Comparison of ENCODE assay signal across 12 cellular contexts in the genomic region with DNA sequence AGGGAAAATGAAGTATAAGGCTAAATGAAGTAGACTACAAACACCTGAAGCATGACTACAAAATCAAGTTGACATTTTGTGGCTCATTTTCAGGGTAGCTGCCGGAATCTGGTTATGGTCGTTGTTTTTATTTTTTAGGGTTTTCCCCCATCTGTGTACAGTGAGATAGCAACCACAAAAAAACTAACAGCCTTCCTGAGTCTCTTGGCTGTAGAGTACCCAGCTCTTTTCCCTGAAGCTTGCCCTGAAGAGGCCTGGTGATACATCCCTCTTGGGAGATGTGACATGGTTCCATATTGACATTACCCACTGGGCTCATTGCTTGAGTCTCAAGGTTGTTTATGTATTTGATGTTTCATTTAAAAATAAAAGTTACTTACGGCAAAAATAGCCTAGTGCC.
DNase-seq lines count a peak whose midpoint lies in the region; ATAC-seq and TF ChIP-seq lines count a peak whose summit lies in the region.
"Had no signal": no experiment of that assay in that cellular context is flagged by ENCODE, and none has a peak within 500 bp of the region (broad histone marks: within the 10 kb centered on the region; RNA-seq: fewer than 3 reads in every experiment).

No MANE protein-coding gene starts in this region.

- peaks cover 83% of the 10 kb centered on the region for H3K4me1 ChIP-seq in DOHH2 (ENCODE audit: control insufficient read depth, low read length)

- no peaks in the 10 kb centered on the region for H3K79me2 ChIP-seq in DOHH2 (ENCODE audit: control insufficient read depth, low read length)

- peak; percentile 21 for ATAC-seq in GM19467 (IDR thresholded peaks at IDR 0.05; ENCODE audit: unreplicated experiment)
- peak; percentile 60 for ATAC-seq in HG03520 (IDR thresholded peaks at IDR 0.05; ENCODE audit: unreplicated experiment)
- no peak for ATAC-seq in GM21528 (IDR thresholded peaks at IDR 0.05; ENCODE audit: low FRiP score, unreplicated experiment)

- no peaks in the 10 kb centered on the region for H3K9me3 Mint-ChIP-seq in immature natural killer cell

- H3K9me2 ChIP-seq in DOHH2 (replicated peaks; ENCODE audit: control insufficient read depth, low read length), result no peaks in the 10 kb centered on the region

- H3K36me3 ChIP-seq in DOHH2 (ENCODE audit: control insufficient read depth, low read length), result peaks cover 3% of the 10 kb centered on the region; the same call in 1 of the 2 replicates
- H3K36me3 ChIP-seq: brain microvascular endothelial cell had no signal

- H3F3A ChIP-seq in DOHH2 (ENCODE audit: control insufficient read depth, insufficient read depth), result peaks cover 18% of the 10 kb centered on the region

- peak overlapping the region; percentile 30; the same call in 1 of the 2 replicates for H3K4me2 ChIP-seq in DOHH2 (ENCODE audit: low read length)

- H3K27ac ChIP-seq in DOHH2 (ENCODE audit: low read depth, low read length), result no peak overlapping the region
- H3K27ac ChIP-seq: brain microvascular endothelial cell had no signal

- no peak overlapping the region for H3K4me3 ChIP-seq in DOHH2 (ENCODE audit: low read length)

- peaks cover 0 to 5% (median 0%) of the 10 kb centered on the region in 3 donors for H3K36me3 Mint-ChIP-seq in immature natural killer cell

- H3K27me3 ChIP-seq in DOHH2 (ENCODE audit: control insufficient read depth, low read length), result no peaks in the 10 kb centered on the region
- H3K27me3 ChIP-seq: brain microvascular endothelial cell had no signal

- peak overlapping the region; percentile 18 to 75 (median 46) for H3K4me3 Mint-ChIP-seq in immature natural killer cell
- H3K4me3 Mint-ChIP-seq: activated CD4-positive, alpha-beta memory T cell treated with anti-CD3 and anti-CD28 coated beads, Interleukin-2, amount 10 ng/mL, durations not matched to agents 7 days and 5 days had no signal

- no peak for TF ChIP-seq CTCF in DOHH2 (IDR thresholded peaks at IDR 0.05; ENCODE audit: low read depth, low read length, poor library complexity, severe bottlenecking)

- peaks cover 0 to 2% (median 2%) of the 10 kb centered on the region in 3 donors for H3K27me3 Mint-ChIP-seq in immature natural killer cell (ENCODE audit: low read depth in 3 of 3)
- H3K27me3 Mint-ChIP-seq: activated CD4-positive, alpha-beta memory T cell treated with anti-CD3 and anti-CD28 coated beads, Interleukin-2, amount 10 ng/mL, durations not matched to agents 7 days and 5 days had no signal

- H3K4me1 Mint-ChIP-seq in immature natural killer cell, result peaks cover 25 to 44% of the 10 kb centered on the region in 2 donors

- no peaks in the 10 kb centered on the region for H4K20me1 ChIP-seq in DOHH2 (ENCODE audit: control insufficient read depth, insufficient read depth, low read depth, low read length)

- H3K27ac Mint-ChIP-seq in immature natural killer cell, result peak overlapping the region; percentile 3 to 84 (median 60)
- H3K27ac Mint-ChIP-seq: activated CD4-positive, alpha-beta memory T cell treated with anti-CD3 and anti-CD28 coated beads, Interleukin-2, amount 10 ng/mL, durations not matched to agents 7 days and 5 days had no signal

- peak; percentile 10 to 17 (median 11) for DNase-seq in immature natural killer cell
- DNase-seq in NCI-H345 treated with DMSO at 0.1 percent for 48 hours (lab: John Stamatoyannopoulos, UW; ENCODE audit: unreplicated experiment), result no peak
- DNase-seq in NCI-H1048 (lab: John Stamatoyannopoulos, UW), result no peak
- no peak for DNase-seq in DMS153 treated with DMSO at 0.1 percent for 48 hours (lab: John Stamatoyannopoulos, UW; ENCODE audit: unreplicated experiment)
- DNase-seq: activated CD4-positive, alpha-beta memory T cell treated with anti-CD3 and anti-CD28 coated beads, Interleukin-2, amount 10 ng/mL, durations not matched to agents 7 days and 5 days; brain microvascular endothelial cell; NCI-H2227 treated with DMSO at 0.1 percent for 48 hours; stimulated activated CD4-positive, alpha-beta T cell treated with anti-CD3 and anti-CD28 coated beads, Interleukin-2, amount 100 ng/mL, for 24 hours had no signal

- H3K9me3 ChIP-seq in DOHH2 (ENCODE audit: control insufficient read depth, insufficient read depth, low read length), result no peaks in the 10 kb centered on the region

Comparison
In these comparisons a context has a peak if more than half of its experiments do, and no peak if none do; other contexts are left out.
1. DNase-seq: peak in immature natural killer cell (3 of 3); none in NCI-H345 treated with DMSO at 0.1 percent for 48 hours (single experiment), NCI-H1048 (single experiment) and DMS153 treated with DMSO at 0.1 percent for 48 hours (single experiment).